In genomic region chr7:3112499-3113134, GRCh38 we compare ENCODE assay signal across 14 cellular contexts.
DNase-seq lines count a peak whose midpoint lies in the region; ATAC-seq and TF ChIP-seq lines count a peak whose summit lies in the region.
"Had no signal": no experiment of that assay in that cellular context is flagged by ENCODE, and none has a peak within 500 bp of the region (broad histone marks: within the 10 kb centered on the region; RNA-seq: fewer than 3 reads in every experiment).

No MANE protein-coding gene starts in this region.

- peaks cover 7% of the 10 kb centered on the region for H3K9me3 ChIP-seq in mucosa of descending colon
- H3K9me3 ChIP-seq in SK-N-SH = peaks cover 4% of the 10 kb centered on the region; the same call in 1 of the 2 replicates
- H3K9me3 ChIP-seq: prostate gland, vagina had no signal

- no peaks in the 10 kb centered on the region for H3K36me3 ChIP-seq in mucosa of descending colon (ENCODE audit: low read depth)
- no peaks in the 10 kb centered on the region for H3K36me3 ChIP-seq in SK-N-SH (replicated peaks in 1 of 2; ENCODE audit: control insufficient read depth in 1 of 2, insufficient read depth in 2 of 2, low read length in 1 of 2)
- H3K36me3 ChIP-seq: prostate gland, vagina, WERI-Rb-1 had no signal

- peak; percentile 65 to 77 for ATAC-seq in natural killer cell treated with Interleukin-12 subunit alpha and Interleukin-12 subunit beta and Interleukin-15 and Interleukin-18, amount 100 ng/mL, for 72 hours
- no peak for ATAC-seq in mucosa of descending colon
- no peak for ATAC-seq in HG03354 (IDR thresholded peaks at IDR 0.05; ENCODE audit: poor library complexity, severe bottlenecking, unreplicated experiment)
- ATAC-seq: GM12878 had no signal

- TF ChIP-seq EP300 in SK-N-SH (IDR thresholded peaks at IDR 0.05; ENCODE audit: borderline replicate concordance in 1 of 2, low read depth in 1 of 2, low read length in 1 of 2) = no peak

- TF ChIP-seq RAD21 in SK-N-SH (IDR thresholded peaks at IDR 0.05; ENCODE audit: low read length) = no peak

- H3K36me3 Mint-ChIP-seq in natural killer cell treated with Interleukin-12 subunit alpha and Interleukin-12 subunit beta and Interleukin-15 and Interleukin-18, amount 100 ng/mL, for 72 hours = peaks cover 18% of the 10 kb centered on the region

- H3F3A ChIP-seq in SK-N-SH (replicated peaks; ENCODE audit: insufficient read depth) = no peaks in the 10 kb centered on the region

- CTCF ChIA-PET in SK-N-SH (lab: Yijun Ruan, JAX) = interaction anchor here (1.4 to 1.8 kb wide), 4 partner anchors 9 to 248 kb away, joined by 3 to 6 read pairs (median 4); no protein-coding TSS in a partner anchor

- no peak overlapping the region for H2AFZ ChIP-seq in SK-N-SH (ENCODE audit: low read depth)

- H3K9ac ChIP-seq in SK-N-SH = no peak overlapping the region

- peak; percentile 74 for DNase-seq in NK-92 treated with Interleukin-12 subunit alpha and Interleukin-12 subunit beta, amount 100 ng/mL, for 24 hours (lab: John Stamatoyannopoulos, UW)
- DNase-seq in NK-92 (lab: John Stamatoyannopoulos, UW; ENCODE audit: unreplicated experiment) = no peak
- peak; percentile 44 for DNase-seq in NCI-H146 treated with DMSO at 0.1 percent for 48 hours (lab: John Stamatoyannopoulos, UW; ENCODE audit: unreplicated experiment)
- peak; percentile 61 for DNase-seq in activated CD8-positive, alpha-beta memory T cell treated with anti-CD3 and anti-CD28 coated beads, Interleukin-2, amount 50 U/mL, for 48 hours
- DNase-seq in natural killer cell treated with Interleukin-12 subunit alpha and Interleukin-12 subunit beta and Interleukin-15 and Interleukin-18, amount 100 ng/mL, for 72 hours (ENCODE audit: low spot score) = no peak
- DNase-seq in mucosa of descending colon = no peak
- DNase-seq in SK-N-SH = no peak
- DNase-seq: SHP77, WERI-Rb-1 had no signal

- intact Hi-C loops in mucosa of descending colon (cut with DNase I, micrococcal nuclease) = no loop called here

- no peaks in the 10 kb centered on the region for H3K27me3 ChIP-seq in SK-N-SH (ENCODE audit: insufficient read depth)
- H3K27me3 ChIP-seq: vagina had no signal

- no peak overlapping the region for H3K27ac ChIP-seq in SK-N-SH (ENCODE audit: low read depth in 2 of 2, low read length in 1 of 2)
- H3K27ac ChIP-seq: prostate gland, vagina, WERI-Rb-1 had no signal

- H3K27me3 Mint-ChIP-seq in natural killer cell treated with Interleukin-12 subunit alpha and Interleukin-12 subunit beta and Interleukin-15 and Interleukin-18, amount 100 ng/mL, for 72 hours = no peaks in the 10 kb centered on the region

- H3K4me3 Mint-ChIP-seq in natural killer cell treated with Interleukin-12 subunit alpha and Interleukin-12 subunit beta and Interleukin-15 and Interleukin-18, amount 100 ng/mL, for 72 hours = peak overlapping the region; percentile 72
- H3K4me3 Mint-ChIP-seq: memory B cell had no signal

- peaks cover 16% of the 10 kb centered on the region for H3K9me3 Mint-ChIP-seq in natural killer cell treated with Interleukin-12 subunit alpha and Interleukin-12 subunit beta and Interleukin-15 and Interleukin-18, amount 100 ng/mL, for 72 hours

- H3K79me2 ChIP-seq in SK-N-SH (ENCODE audit: insufficient read depth) = no peaks in the 10 kb centered on the region

- peaks cover 77 to 94% of the 10 kb centered on the region in 2 donors for H3K4me1 Mint-ChIP-seq in natural killer cell treated with Interleukin-12 subunit alpha and Interleukin-12 subunit beta and Interleukin-15 and Interleukin-18, amount 100 ng/mL, for 72 hours (ENCODE audit: low read depth in 2 of 2)

- peak overlapping the region; percentile 41 to 91 for H3K27ac Mint-ChIP-seq in natural killer cell treated with Interleukin-12 subunit alpha and Interleukin-12 subunit beta and Interleukin-15 and Interleukin-18, amount 100 ng/mL, for 72 hours
- H3K27ac Mint-ChIP-seq: memory B cell had no signal

- POLR2A ChIA-PET in SK-N-SH (lab: Yijun Ruan, JAX) = no interaction called here

- 7% methylated on average over 5 of the region's 5 CpGs for WGBS in SK-N-SH (ENCODE audit: low lambda C conversion rate)

- no peaks in the 10 kb centered on the region for H3K4me1 ChIP-seq in mucosa of descending colon (ENCODE audit: low read depth)
- H3K4me1 ChIP-seq in SK-N-SH (ENCODE audit: control insufficient read depth in 1 of 2, insufficient read depth in 2 of 2, low read depth in 1 of 2, low read length in 1 of 2) = peaks cover 0 to under 1% of the 10 kb centered on the region in 2 experiments; a peak in 1 of 4 replicates
- H3K4me1 ChIP-seq: vagina had no signal

- no peak overlapping the region for H3K4me2 ChIP-seq in SK-N-SH

- no peak for TF ChIP-seq CTCF in mucosa of descending colon (IDR thresholded peaks at IDR 0.05)
- no peak for TF ChIP-seq CTCF in SK-N-SH (IDR thresholded peaks at IDR 0.05)

- H3K4me3 ChIP-seq in mucosa of descending colon (no peak overlapping the region), SK-N-SH (ENCODE audit: low read depth in 2 of 2, low read length in 1 of 2) (no peak overlapping the region)
- H3K4me3 ChIP-seq: GM12878, prostate gland, vagina had no signal

- no peaks in the 10 kb centered on the region for H4K20me1 ChIP-seq in SK-N-SH (ENCODE audit: insufficient read depth)

- H3K9me2 ChIP-seq in SK-N-SH = no peaks in the 10 kb centered on the region

TF ChIP-seq in SK-N-SH, 30 proteins besides CTCF, POLR2A, EP300 and RAD21:
- TF ChIP-seq CHD2 (IDR thresholded peaks at IDR 0.05; ENCODE audit: low read length, partially characterized antibody) (no peak), NRF1 (IDR thresholded peaks at IDR 0.05; ENCODE audit: low read depth, low read length) (no peak), JUND (IDR thresholded peaks at IDR 0.05) (no peak), GATA2 (CRISPR knock-in tag; IDR thresholded peaks at IDR 0.05) (no peak), RFX5 (IDR thresholded peaks at IDR 0.05; ENCODE audit: low read length) (no peak)

Comparison
In these comparisons a context has a peak if more than half of its experiments do, and no peak if none do; other contexts are left out.
1. DNase-seq: peak in NK-92 treated with Interleukin-12 subunit alpha and Interleukin-12 subunit beta, amount 100 ng/mL, for 24 hours (single experiment), NCI-H146 treated with DMSO at 0.1 percent for 48 hours (single experiment) and activated CD8-positive, alpha-beta memory T cell treated with anti-CD3 and anti-CD28 coated beads, Interleukin-2, amount 50 U/mL, for 48 hours (single experiment); none in NK-92 (single experiment), natural killer cell treated with Interleukin-12 subunit alpha and Interleukin-12 subunit beta and Interleukin-15 and Interleukin-18, amount 100 ng/mL, for 72 hours (single experiment), mucosa of descending colon (0 of 3) and SK-N-SH (single experiment).
2. ATAC-seq: peak in natural killer cell treated with Interleukin-12 subunit alpha and Interleukin-12 subunit beta and Interleukin-15 and Interleukin-18, amount 100 ng/mL, for 72 hours (2 of 2); none in mucosa of descending colon (single experiment) and HG03354 (single experiment).